Comparison of ENCODE assay signal across 30 cellular contexts in the genomic region with DNA sequence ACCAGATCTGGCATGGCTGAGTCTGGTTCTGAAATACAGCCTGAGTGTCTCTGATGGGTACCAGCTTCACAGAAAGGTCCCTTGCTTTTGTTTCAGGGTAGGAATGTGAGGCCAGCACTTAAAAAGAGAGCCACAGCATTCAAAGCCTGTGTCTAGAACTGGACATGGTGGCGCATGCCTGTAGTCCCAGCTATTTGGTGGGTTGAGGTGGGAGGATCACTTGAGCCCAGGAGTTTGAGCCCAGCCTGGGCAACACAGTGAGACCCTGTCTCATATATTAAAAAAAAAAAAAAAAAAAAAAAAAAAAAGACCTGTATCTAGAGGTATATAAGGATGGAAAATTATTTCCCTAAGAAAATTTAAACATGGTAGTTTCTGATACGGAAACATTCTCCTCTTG.
"Had no signal": no experiment of that assay in that cellular context is flagged by ENCODE, and none has a peak within 500 bp of the region (broad histone marks: within the 10 kb centered on the region; RNA-seq: fewer than 3 reads in every experiment).

No MANE protein-coding gene starts in this region.

- H3K4me3 ChIP-seq: ascending aorta, SJCRH30 had no signal

- ATAC-seq: activated CD8-positive, alpha-beta memory T cell treated with anti-CD3 and anti-CD28 coated beads, Interleukin-2, amount 10 ng/mL, durations not matched to agents 7 days and 5 days; activated T-cell treated with anti-CD3 and anti-CD28 coated beads, Interleukin-2, amount 50 U/mL, for 72 hours; activated T-helper 17 cell treated with anti-CD3 and anti-CD28 coated beads, Interleukin-2, amount 50 U/mL, for 72 hours; Panc1 had no signal

- H3K27ac Mint-ChIP-seq: activated CD4-positive, alpha-beta memory T cell treated with anti-CD3 and anti-CD28 coated beads, Interleukin-2, amount 10 ng/mL, durations not matched to agents 7 days and 5 days; activated CD8-positive, alpha-beta memory T cell treated with anti-CD3 and anti-CD28 coated beads, Interleukin-2, amount 10 ng/mL, durations not matched to agents 7 days and 5 days; activated naive CD4-positive, alpha-beta T cell treated with anti-CD3 and anti-CD28 coated beads, Interleukin-2, amount 50 U/mL, for 24 hours; activated naive CD8-positive, alpha-beta T cell treated with anti-CD3 and anti-CD28 coated beads, Interleukin-2, amount 10 ng/mL, durations not matched to agents 7 days and 5 days; activated T-cell treated with anti-CD3 and anti-CD28 coated beads, Interleukin-2, amount 50 U/mL, for 72 hours; activated T-helper 17 cell treated with anti-CD3 and anti-CD28 coated beads, Interleukin-2, amount 50 U/mL, for 72 hours had no signal

- DNase-seq: activated CD4-positive, alpha-beta memory T cell treated with anti-CD3 and anti-CD28 coated beads, Interleukin-2, amount 10 ng/mL, durations not matched to agents 7 days and 5 days; activated CD4-positive, alpha-beta T cell treated with anti-CD3 and anti-CD28 coated beads for 1 hour; activated CD4-positive, alpha-beta T cell treated with anti-CD3 and anti-CD28 coated beads for 48 hours; activated CD4-positive, CD25-positive, alpha-beta regulatory T cell; activated CD8-positive, alpha-beta memory T cell treated with anti-CD3 and anti-CD28 coated beads for 24 hours; activated CD8-positive, alpha-beta memory T cell treated with anti-CD3 and anti-CD28 coated beads, Interleukin-2, amount 10 ng/mL, durations not matched to agents 7 days and 5 days; activated CD8-positive, alpha-beta memory T cell treated with anti-CD3 and anti-CD28 coated beads, Interleukin-2, amount 50 U/mL, for 48 hours; activated gamma-delta T cell; activated naive CD4-positive, alpha-beta T cell treated with Interleukin-2 at 50 U/mL for 16 hours; activated naive CD8-positive, alpha-beta T cell treated with anti-CD3 and anti-CD28 coated beads, Interleukin-2, amount 10 ng/mL, durations not matched to agents 7 days and 5 days; activated T-cell treated with anti-CD3 and anti-CD28 coated beads, Interleukin-2, amount 50 U/mL, for 72 hours; amygdala; MM.1S; NCI-H1417 treated with DMSO at 0.1 percent for 48 hours; NCI-H187 treated with DMSO at 0.1 percent for 48 hours; NCI-H2171 treated with DMSO at 0.1 percent for 48 hours; NCI-H345; NCI-H524 treated with DMSO at 0.1 percent for 48 hours; SHP77; SJCRH30; SW 1271; T-helper 1 cell; T-helper 2 cell; T-helper 9 cell had no signal

- H3K4me1 ChIP-seq: ascending aorta had no signal

- H3K9ac ChIP-seq: KMS-11 had no signal

- H3K27me3 ChIP-seq: ascending aorta, SJCRH30 had no signal

- H3K4me3 Mint-ChIP-seq: activated CD4-positive, alpha-beta memory T cell treated with anti-CD3 and anti-CD28 coated beads, Interleukin-2, amount 10 ng/mL, durations not matched to agents 7 days and 5 days; activated CD8-positive, alpha-beta memory T cell treated with anti-CD3 and anti-CD28 coated beads, Interleukin-2, amount 10 ng/mL, durations not matched to agents 7 days and 5 days; activated naive CD4-positive, alpha-beta T cell treated with anti-CD3 and anti-CD28 coated beads, Interleukin-2, amount 50 U/mL, for 24 hours; activated naive CD8-positive, alpha-beta T cell treated with anti-CD3 and anti-CD28 coated beads, Interleukin-2, amount 10 ng/mL, durations not matched to agents 7 days and 5 days; activated T-cell treated with anti-CD3 and anti-CD28 coated beads, Interleukin-2, amount 50 U/mL, for 72 hours; activated T-helper 17 cell treated with anti-CD3 and anti-CD28 coated beads, Interleukin-2, amount 50 U/mL, for 72 hours had no signal

- H3K4me1 Mint-ChIP-seq: activated CD4-positive, alpha-beta memory T cell treated with anti-CD3 and anti-CD28 coated beads, Interleukin-2, amount 10 ng/mL, durations not matched to agents 7 days and 5 days; activated naive CD4-positive, alpha-beta T cell treated with anti-CD3 and anti-CD28 coated beads, Interleukin-2, amount 50 U/mL, for 24 hours; activated T-helper 17 cell treated with anti-CD3 and anti-CD28 coated beads, Interleukin-2, amount 50 U/mL, for 72 hours had no signal

- H3K4me2 ChIP-seq: KMS-11 had no signal

- H3K27me3 Mint-ChIP-seq: activated CD4-positive, alpha-beta memory T cell treated with anti-CD3 and anti-CD28 coated beads, Interleukin-2, amount 10 ng/mL, durations not matched to agents 7 days and 5 days; activated CD8-positive, alpha-beta memory T cell treated with anti-CD3 and anti-CD28 coated beads, Interleukin-2, amount 10 ng/mL, durations not matched to agents 7 days and 5 days; activated naive CD4-positive, alpha-beta T cell treated with anti-CD3 and anti-CD28 coated beads, Interleukin-2, amount 50 U/mL, for 24 hours; activated naive CD8-positive, alpha-beta T cell treated with anti-CD3 and anti-CD28 coated beads, Interleukin-2, amount 10 ng/mL, durations not matched to agents 7 days and 5 days; activated T-helper 17 cell treated with anti-CD3 and anti-CD28 coated beads, Interleukin-2, amount 50 U/mL, for 72 hours had no signal

- H3K9me3 Mint-ChIP-seq: activated CD4-positive, alpha-beta memory T cell treated with anti-CD3 and anti-CD28 coated beads, Interleukin-2, amount 10 ng/mL, durations not matched to agents 7 days and 5 days; activated naive CD4-positive, alpha-beta T cell treated with anti-CD3 and anti-CD28 coated beads, Interleukin-2, amount 50 U/mL, for 24 hours; activated naive CD8-positive, alpha-beta T cell treated with anti-CD3 and anti-CD28 coated beads, Interleukin-2, amount 10 ng/mL, durations not matched to agents 7 days and 5 days; activated T-cell treated with anti-CD3 and anti-CD28 coated beads, Interleukin-2, amount 50 U/mL, for 72 hours; activated T-helper 17 cell treated with anti-CD3 and anti-CD28 coated beads, Interleukin-2, amount 50 U/mL, for 72 hours had no signal

- H3K27ac ChIP-seq: ascending aorta, KMS-11, SJCRH30, VCaP had no signal

- H3K9me3 ChIP-seq: ascending aorta, SJCRH30 had no signal
